ENCODE assay signal across 8 cellular contexts in the genomic region with DNA sequence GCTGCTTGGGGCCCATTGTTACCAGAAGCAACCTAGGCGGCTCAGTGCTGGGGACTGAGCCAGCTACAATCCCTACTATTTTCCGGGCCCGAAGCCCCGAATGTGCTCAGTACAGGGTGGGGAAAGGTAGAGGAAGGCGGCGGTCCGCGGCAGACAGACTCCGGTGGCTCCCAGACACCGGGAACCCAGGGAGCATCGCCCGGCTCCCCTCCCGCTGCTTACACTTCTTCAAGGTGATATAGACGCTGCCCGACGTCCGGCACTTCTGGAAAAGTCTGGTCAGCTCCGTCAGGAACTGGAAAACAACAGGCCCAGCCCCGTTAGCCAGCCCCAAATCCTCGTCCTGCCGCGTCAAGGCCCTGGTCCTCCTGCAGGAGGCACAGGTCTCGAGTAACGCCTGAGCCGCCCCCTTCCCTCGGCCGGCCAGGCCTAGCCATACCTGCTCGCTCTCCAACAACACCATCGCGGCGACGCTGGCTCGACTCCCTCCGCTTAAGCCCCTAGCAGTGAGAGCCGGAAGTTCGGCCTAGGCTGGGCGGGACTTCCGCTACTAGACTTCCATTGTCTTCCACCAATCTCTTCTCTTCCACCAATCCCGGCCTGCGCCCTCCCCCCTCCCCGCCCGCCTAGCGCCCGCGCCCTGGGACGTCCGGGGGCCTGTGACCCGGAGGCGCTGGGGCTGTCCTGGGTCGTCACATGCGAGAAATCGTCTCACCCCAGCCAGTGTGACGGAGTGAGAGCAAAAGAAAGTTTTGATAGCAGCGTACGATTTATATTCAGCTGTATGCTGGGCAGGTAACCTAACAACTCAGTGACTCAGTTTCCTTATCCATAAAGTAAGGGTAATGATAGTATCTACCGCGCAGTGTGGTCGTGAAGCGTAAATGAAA. TPM values are rescaled to one million over a fixed set of nuclear protein-coding genes. Genes with fewer than 3 reads are reported as not detected.
DNase-seq lines count a peak whose midpoint lies in the region; ATAC-seq and TF ChIP-seq lines count a peak whose summit lies in the region.

A gene with protein sequence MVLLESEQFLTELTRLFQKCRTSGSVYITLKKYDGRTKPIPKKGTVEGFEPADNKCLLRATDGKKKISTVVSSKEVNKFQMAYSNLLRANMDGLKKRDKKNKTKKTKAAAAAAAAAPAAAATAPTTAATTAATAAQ (minus strand): TSS at position 528 of the 890 bp plus-strand sequence. CDS start 65 bp downstream, at position 463.

- H3K9ac ChIP-seq in iPS-18a (ENCODE audit: low read length) (peak within 1 kb of the TSS; percentile 93), skeletal muscle satellite cell (ENCODE audit: low read depth, low read length) (peak within 1 kb of the TSS; percentile 94)

- in situ Hi-C loops in T47D (cut with HindIII; ENCODE audit: low pct_unique_long_range_greater_than_20kb, low sequenced_read_pairs) = no loop called here

- DNase-seq in AG04449 (ENCODE audit: low read depth, low spot score) (no peak), NCI-H2196 treated with DMSO at 0.1 percent for 48 hours (lab: John Stamatoyannopoulos, UW; ENCODE audit: unreplicated experiment) (peak; percentile 56), T47D (ENCODE audit: low read depth in 1 of 2, low spot score in 1 of 2) (peak; percentile 80 to 90)

- H3K4me1 ChIP-seq in iPS-18a (ENCODE audit: control insufficient read depth, low read depth, low read length) (peaks cover 6% of the 10 kb centered on the region), skeletal muscle satellite cell (ENCODE audit: control insufficient read depth, insufficient read depth, low read length) (peaks cover 23% of the 10 kb centered on the region)

- H3K4me3 ChIP-seq in AG04449 (ENCODE audit: low read depth, low read length) (peak within 1 kb of the TSS; percentile 95), iPS-18a (ENCODE audit: low read length) (peak within 1 kb of the TSS; percentile 93), skeletal muscle satellite cell (ENCODE audit: low read length) (peak within 1 kb of the TSS; percentile 95)

- H3K27me3 ChIP-seq in iPS-18a (ENCODE audit: control insufficient read depth, insufficient read depth, low read length) (no peaks in the 10 kb centered on the region), skeletal muscle satellite cell (ENCODE audit: control insufficient read depth, insufficient read depth, low read length) (no peaks in the 10 kb centered on the region)

- ATAC-seq in GM18907 (IDR thresholded peaks at IDR 0.05; ENCODE audit: unreplicated experiment) = peak; percentile 89
- ATAC-seq in HG03139 (IDR thresholded peaks at IDR 0.05; ENCODE audit: unreplicated experiment) = peak; percentile 90

- CTCF ChIA-PET in AG04449 (lab: Yijun Ruan, JAX) = interaction anchor here (0.8 to 6.3 kb wide), 12 partner anchors 9 to 330 kb away, joined by 3 to 75 read pairs (median 4); partner anchors contain the start of gene BMF

- H3K36me3 ChIP-seq in iPS-18a (ENCODE audit: control insufficient read depth, low read depth, low read length) = peaks cover 35% of the 10 kb centered on the region
- H3K36me3 ChIP-seq in skeletal muscle satellite cell (ENCODE audit: insufficient read depth, low read length) = peaks cover 38% of the 10 kb centered on the region

- POLR2A ChIA-PET in AG04449 (lab: Yijun Ruan, JAX) = no interaction called here

- no peak for TF ChIP-seq CTCF in AG04449 (IDR thresholded peaks at IDR 0.05; ENCODE audit: insufficient read depth, low read length, missing control alignments)
- TF ChIP-seq CTCF in VCaP (conservative IDR thresholded peaks at IDR 0.05) = no peak

- H3K4me2 ChIP-seq in skeletal muscle satellite cell (ENCODE audit: low read length) = peak within 1 kb of the TSS; percentile 91

- H3K9me3 ChIP-seq in iPS-18a (ENCODE audit: control insufficient read depth, low read depth, low read length) = no peaks in the 10 kb centered on the region
- no peaks in the 10 kb centered on the region for H3K9me3 ChIP-seq in skeletal muscle satellite cell (replicated peaks; ENCODE audit: low read length)

- H3K27ac ChIP-seq in VCaP (peak within 1 kb of the TSS; percentile 94), iPS-18a (ENCODE audit: low read length) (peak within 1 kb of the TSS; percentile 49)

RNA-seq across cellular contexts. Expression of the gene that starts here (rescaled TPM):
- total RNA-seq in skeletal muscle satellite cell (2012; rRNA removed) = 61.1 and 87.6 TPM in 2 replicates
